ENCODE assay signal across 8 cellular contexts in the genomic region with DNA sequence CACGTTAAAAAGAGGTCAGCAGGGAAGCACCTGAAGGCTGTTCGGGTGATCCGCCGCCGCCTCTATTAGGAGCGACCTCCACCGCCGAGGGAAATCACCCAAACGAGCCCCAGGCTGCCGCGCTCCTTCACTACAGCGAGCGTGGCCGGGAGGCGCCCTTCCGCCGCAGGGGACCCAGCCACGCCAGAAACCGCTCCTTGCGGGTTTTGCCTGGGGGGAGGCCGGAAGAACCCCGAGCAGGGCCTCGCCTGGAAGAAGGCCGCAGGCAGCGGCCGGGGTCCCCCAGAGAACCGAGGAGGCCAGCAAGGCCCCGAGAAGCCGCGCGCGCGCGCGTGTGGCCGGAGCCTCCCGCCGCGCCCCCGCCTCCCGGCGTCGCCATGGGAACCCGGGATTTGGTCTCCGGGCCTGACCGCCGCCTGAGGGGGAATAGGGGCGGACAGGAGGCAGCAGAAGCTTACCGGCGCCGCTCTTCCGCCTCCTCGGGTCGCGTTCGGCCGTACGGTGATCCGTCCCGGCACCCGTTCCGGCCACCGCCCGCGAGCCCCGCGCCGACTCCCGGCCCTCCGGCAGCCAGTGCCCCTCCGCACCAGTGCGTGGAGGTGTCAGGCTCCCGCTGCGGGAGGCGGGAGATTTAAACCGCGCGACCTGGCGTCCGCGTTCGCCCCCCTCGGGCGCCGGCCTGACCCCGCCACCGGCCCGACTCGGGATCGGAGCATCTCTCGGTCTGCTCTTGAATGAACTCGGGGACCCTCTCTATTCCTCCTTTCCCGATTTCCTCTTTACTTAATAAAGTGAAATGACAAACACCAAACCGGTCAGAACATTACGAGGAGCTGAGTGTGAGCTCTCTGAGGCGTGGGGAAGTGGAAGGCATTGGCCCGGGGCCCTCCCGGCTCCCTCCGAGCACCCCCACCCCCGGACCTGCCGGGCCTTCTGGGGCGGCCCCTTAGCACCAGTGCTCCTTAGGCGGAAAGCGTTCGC. TPM values are rescaled to one million over a fixed set of nuclear protein-coding genes. Genes with fewer than 3 reads are reported as not detected.
A peak's percentile ranks its signal among the peaks of the same experiment; 100 is the strongest.
DNase-seq lines count a peak whose midpoint lies in the region; ATAC-seq, FAIRE-seq and TF ChIP-seq lines count a peak whose summit lies in the region.

ICA1L (minus strand) TSS at position 606 of the 981 bp plus-strand sequence. CDS start 42,757 bp downstream, outside the sequence.

- H3K27ac Mint-ChIP-seq in CD8-positive, alpha-beta memory T cell: peak within 1 kb of the TSS; percentile 24 to 89 (median 84)

- no peak for TF ChIP-seq POLR2A in endothelial cell of umbilical vein (IDR thresholded peaks at IDR 0.05; ENCODE audit: low read depth, low read length)

- peaks cover 8 to 14% (median 8%) of the 10 kb centered on the region in 3 donors for H3K4me1 Mint-ChIP-seq in CD8-positive, alpha-beta memory T cell

- peaks cover 0 to 4% (median 0%) of the 10 kb centered on the region in 3 donors for H3K36me3 Mint-ChIP-seq in CD8-positive, alpha-beta memory T cell

- no peaks in the 10 kb centered on the region for H3K27me3 Mint-ChIP-seq in CD8-positive, alpha-beta memory T cell

- ATAC-seq in GM19397 (IDR thresholded peaks at IDR 0.05; ENCODE audit: unreplicated experiment) (peak; percentile 78), HG03565 (IDR thresholded peaks at IDR 0.05; ENCODE audit: unreplicated experiment) (peak; percentile 42), mucosa of descending colon (peak; percentile 83)

- no peaks in the 10 kb centered on the region for H3K27me3 ChIP-seq in CD8-positive, alpha-beta memory T cell (ENCODE audit: insufficient read depth, low read length, poor library complexity, severe bottlenecking)
- H3K27me3 ChIP-seq in NT2/D1 (ENCODE audit: insufficient read depth, insufficient read length) (peaks cover 14% of the 10 kb centered on the region), endothelial cell of umbilical vein (ENCODE audit: control insufficient read depth in 2 of 2, insufficient read depth in 2 of 2, low read length in 2 of 2) (no peaks in the 10 kb centered on the region)

- CTCF ChIA-PET in CD8-positive, alpha-beta memory T cell (lab: Charles Lee): interaction anchor here (1.1 to 7.0 kb wide), 7 partner anchors 19 to 288 kb away, joined by 3 to 39 read pairs (median 4); partner anchors contain the start of gene WDR12
- CTCF ChIA-PET in endothelial cell of umbilical vein (lab: Charles Lee): interaction anchor here (0.6 to 4.7 kb wide), 27 partner anchors 9 to 1038 kb away, joined by 3 to 97 read pairs (median 4); partner anchors contain the start of genes CARF, FAM117B and WDR12

- no peaks in the 10 kb centered on the region for H3K4me1 ChIP-seq in CD8-positive, alpha-beta memory T cell (ENCODE audit: insufficient read depth, low read length)
- H3K4me1 ChIP-seq in NT2/D1 (ENCODE audit: insufficient read depth, insufficient read length) (no peaks in the 10 kb centered on the region), endothelial cell of umbilical vein (ENCODE audit: control insufficient read depth, extremely low read depth, insufficient read depth, low read length) (peaks cover 6% of the 10 kb centered on the region), mucosa of descending colon (ENCODE audit: low read depth) (peaks cover 2% of the 10 kb centered on the region)

- no peaks in the 10 kb centered on the region for H3K9me3 ChIP-seq in CD8-positive, alpha-beta memory T cell (ENCODE audit: low read length)
- H3K9me3 ChIP-seq in NT2/D1 (ENCODE audit: insufficient read depth, low read length): no peaks in the 10 kb centered on the region
- H3K9me3 ChIP-seq in endothelial cell of umbilical vein (replicated peaks; ENCODE audit: control insufficient read depth, insufficient read depth, low read length): no peaks in the 10 kb centered on the region
- no peaks in the 10 kb centered on the region for H3K9me3 ChIP-seq in mucosa of descending colon

- H3K4me3 Mint-ChIP-seq in CD8-positive, alpha-beta memory T cell: peak within 1 kb of the TSS; percentile 89 to 97 (median 93)

- no peaks in the 10 kb centered on the region for H3K9me1 ChIP-seq in endothelial cell of umbilical vein (replicated peaks; ENCODE audit: control insufficient read depth, extremely low read depth, insufficient read depth, low read length)

- peak within 1 kb of the TSS; percentile 85 for H2AFZ ChIP-seq in endothelial cell of umbilical vein (ENCODE audit: low read depth, low read length)

- H3K27ac ChIP-seq in CD8-positive, alpha-beta memory T cell (ENCODE audit: low read depth, low read length): peak within 1 kb of the TSS; percentile 21
- H3K27ac ChIP-seq in endothelial cell of umbilical vein (ENCODE audit: insufficient read depth, low read depth, low read length): peak within 1 kb of the TSS; percentile 2

- H3K9ac ChIP-seq in NT2/D1 (ENCODE audit: insufficient read length, low read depth): peak within 1 kb of the TSS; percentile 88
- H3K9ac ChIP-seq in endothelial cell of umbilical vein (replicated peaks; ENCODE audit: extremely low read depth, insufficient read depth, low read length): peak within 1 kb of the TSS; percentile 53

- peak; percentile 31 to 69 (median 44) for DNase-seq in CD8-positive, alpha-beta memory T cell
- peak; percentile 15 for DNase-seq in NT2/D1 (ENCODE audit: low read depth, low spot score)
- DNase-seq in activated T-cell treated with anti-CD3 and anti-CD28 coated beads for 1 hour (ENCODE audit: low read depth): peak; percentile 41
- peak; percentile 68 for DNase-seq in endothelial cell of umbilical vein (ENCODE audit: low read depth, low spot score)
- DNase-seq in mucosa of descending colon: peak; percentile 53 to 78 (median 63)
- DNase-seq in stimulated activated CD8-positive, alpha-beta memory T cell treated with anti-CD3 and anti-CD28 coated beads, Interleukin-7, amount 100 ng/mL, for 1 hour (ENCODE audit: low read depth in 2 of 2): peak; percentile 10 to 13

- intact Hi-C loops in endothelial cell of umbilical vein (cut with micrococcal nuclease): loop anchor here (1.0 to 5.0 kb wide), 6 partner anchors 37 to 1036 kb away; partner anchors contain the start of genes FAM117B and NBEAL1
- intact Hi-C loops in mucosa of descending colon (cut with DNase I, micrococcal nuclease): no loop called here

- peak within 1 kb of the TSS; percentile 68 for H3K4me2 ChIP-seq in endothelial cell of umbilical vein (ENCODE audit: insufficient read depth, low read length)

- dilution Hi-C loops in endothelial cell of umbilical vein (cut with MboI; ENCODE audit: extremely low pct_ligation_motif_present, low sequenced_read_pairs): no loop called here

- TF ChIP-seq CTCF in endothelial cell of umbilical vein (IDR thresholded peaks at IDR 0.05; ENCODE audit: extremely low read depth in 1 of 2, insufficient read depth in 1 of 2, low read depth in 1 of 2, low read length in 2 of 2) (no peak), mucosa of descending colon (IDR thresholded peaks at IDR 0.05) (no peak)

- POLR2A ChIA-PET in CD8-positive, alpha-beta memory T cell (lab: Charles Lee): interaction anchor here (1.0 kb wide), 1 partner anchor 236 kb away, joined by 4 read pairs; no protein-coding TSS in a partner anchor
- POLR2A ChIA-PET in endothelial cell of umbilical vein (lab: Charles Lee): interaction anchor here (1.0 kb wide), 2 partner anchors 235 to 236 kb away, joined by 3 to 4 read pairs; partner anchors contain the start of gene FAM117B

- no peaks in the 10 kb centered on the region for H3K79me2 ChIP-seq in endothelial cell of umbilical vein (ENCODE audit: control insufficient read depth, insufficient read depth, low read length)

- H3K9me3 Mint-ChIP-seq in CD8-positive, alpha-beta memory T cell: no peaks in the 10 kb centered on the region

- peak; percentile 28 for FAIRE-seq in endothelial cell of umbilical vein (lab: Jason Lieb, UNC)

- no TSS peak for BruUV-seq in endothelial cell of umbilical vein (replicated peaks; lab: Mats Ljungman, UMichigan)

- H4K20me1 ChIP-seq in endothelial cell of umbilical vein (replicated peaks; ENCODE audit: control insufficient read depth, extremely low read depth, insufficient read depth, low read length): no peaks in the 10 kb centered on the region

- H3K4me3 ChIP-seq in CD8-positive, alpha-beta memory T cell (ENCODE audit: low read length): peak within 1 kb of the TSS; percentile 78
- H3K4me3 ChIP-seq in NT2/D1 (ENCODE audit: insufficient read length, low read depth) (peak within 1 kb of the TSS; percentile 72), endothelial cell of umbilical vein (replicated peaks in 1 of 3; ENCODE audit: insufficient read depth in 1 of 3, low read depth in 1 of 3, low read length in 3 of 3) (peak within 1 kb of the TSS; percentile 56 to 68 (median 65)), mucosa of descending colon (peak within 1 kb of the TSS; percentile 42)

- H3K36me3 ChIP-seq in CD8-positive, alpha-beta memory T cell (ENCODE audit: insufficient read depth, low read length): no peaks in the 10 kb centered on the region
- H3K36me3 ChIP-seq in NT2/D1 (ENCODE audit: insufficient read depth, insufficient read length, low read length) (peaks cover 4% of the 10 kb centered on the region), endothelial cell of umbilical vein (ENCODE audit: control insufficient read depth in 2 of 2, extremely low read depth in 1 of 2, insufficient read depth in 2 of 2, low read length in 2 of 2) (no peaks in the 10 kb centered on the region), mucosa of descending colon (ENCODE audit: low read depth) (no peaks in the 10 kb centered on the region)

TF ChIP-seq in endothelial cell of umbilical vein, 7 proteins besides CTCF, POLR2A, EP300 and RAD21:
- TF ChIP-seq EZH2 (IDR thresholded peaks at IDR 0.05; ENCODE audit: borderline replicate concordance, low read depth, low read length, severe bottlenecking) (no peak), FOS (IDR thresholded peaks at IDR 0.05; ENCODE audit: borderline replicate concordance, insufficient read depth, low read length) (no peak), GATA2 (IDR thresholded peaks at IDR 0.05; ENCODE audit: insufficient read depth, insufficient read length, low read depth, low read length) (no peak), POLR2AphosphoS5 (IDR thresholded peaks at IDR 0.05; ENCODE audit: insufficient read depth, low read depth, low read length) (peak; percentile 30)

RNA-seq across cellular contexts. Expression of gene ICA1L, which starts in this region (rescaled TPM):
- total RNA-seq in CD8-positive, alpha-beta memory T cell: 1 to 10 TPM; 4.6 to 4.7 TPM
- polyA plus RNA-seq in CD8-positive, alpha-beta memory T cell: 2.3 TPM
- total RNA-seq in endothelial cell of umbilical vein (3.7 and 4.1 TPM in 2 replicates), mucosa of descending colon (10 to 100 TPM in 1 of 3 donors, 1 to 10 TPM in 2; 1.6 to 12.7 (median 2.6) TPM)
- polyA plus RNA-seq in endothelial cell of umbilical vein: 0.84 and 1.6 TPM in 2 replicates
- 1.0 and 1.1 TPM in 2 replicates for polyA plus RNA-seq in endothelial cell of umbilical vein (2011; cell fraction: cytosol; rRNA removed)
- polyA plus RNA-seq in endothelial cell of umbilical vein (2011; cell fraction: nucleus; rRNA removed): 6.7 and 8.6 TPM in 2 replicates
- polyA plus RNA-seq in endothelial cell of umbilical vein (2012): 1.8 and 1.9 TPM in 2 replicates
- polyA minus RNA-seq in endothelial cell of umbilical vein: 2.1 and 2.6 TPM in 2 replicates
- 0.41 TPM for polyA minus RNA-seq in endothelial cell of umbilical vein (2011; cell fraction: cytosol; rRNA and poly(A)+ RNA removed)
- 6.1 and 7.0 TPM in 2 replicates for polyA minus RNA-seq in endothelial cell of umbilical vein (2011; cell fraction: nucleus; rRNA and poly(A)+ RNA removed)

Comparison
In these comparisons a context has a peak if more than half of its experiments do, and no peak if none do; other contexts are left out.
1. Peak in every context shown above with its lines: DNase-seq, ATAC-seq, H3K4me3 ChIP-seq and H3K27ac ChIP-seq.
2. DNase-seq: peak in every context shown above with its lines; median percentile 68 in endothelial cell of umbilical vein; 63 in mucosa of descending colon; 44 in CD8-positive, alpha-beta memory T cell; 41 in activated T-cell treated with anti-CD3 and anti-CD28 coated beads for 1 hour; 15 in NT2/D1; 12 in stimulated activated CD8-positive, alpha-beta memory T cell treated with anti-CD3 and anti-CD28 coated beads, Interleukin-7, amount 100 ng/mL, for 1 hour.